ENCODE assay signal across 20 cellular contexts in genomic region chr10:4003348-4003973, GRCh38.
"Had no signal": no experiment of that assay in that cellular context is flagged by ENCODE, and none has a peak within 500 bp of the region (broad histone marks: within the 10 kb centered on the region; RNA-seq: fewer than 3 reads in every experiment).

No MANE protein-coding gene starts in this region.

- ATAC-seq: natural killer cell treated with Interleukin-12 subunit alpha and Interleukin-12 subunit beta and Interleukin-15 and Interleukin-18, amount 100 ng/mL, for 72 hours; right cardiac atrium had no signal

- H3K4me1 ChIP-seq: stomach had no signal

- H3K27me3 ChIP-seq: brain microvascular endothelial cell, stomach had no signal

- H3K27ac Mint-ChIP-seq: activated naive CD8-positive, alpha-beta T cell treated with anti-CD3 and anti-CD28 coated beads, Interleukin-2, amount 10 ng/mL, durations not matched to agents 7 days and 5 days; progenitor cell of endocrine pancreas had no signal

- H3K4me3 Mint-ChIP-seq: activated naive CD8-positive, alpha-beta T cell treated with anti-CD3 and anti-CD28 coated beads, Interleukin-2, amount 10 ng/mL, durations not matched to agents 7 days and 5 days; natural killer cell treated with Interleukin-12 subunit alpha and Interleukin-12 subunit beta and Interleukin-15 and Interleukin-18, amount 100 ng/mL, for 72 hours had no signal

- H3K27ac ChIP-seq: brain microvascular endothelial cell, stomach, thoracic aorta had no signal

- FAIRE-seq: endothelial cell of umbilical vein, small intestine had no signal

- H3K27me3 Mint-ChIP-seq: activated naive CD8-positive, alpha-beta T cell treated with anti-CD3 and anti-CD28 coated beads, Interleukin-2, amount 10 ng/mL, durations not matched to agents 7 days and 5 days; natural killer cell treated with Interleukin-12 subunit alpha and Interleukin-12 subunit beta and Interleukin-15 and Interleukin-18, amount 100 ng/mL, for 72 hours had no signal

- H3K9me3 ChIP-seq: stomach, thoracic aorta had no signal

- H3K4me3 ChIP-seq: stomach, thoracic aorta had no signal

- DNase-seq: activated CD4-positive, alpha-beta T cell treated with anti-CD3 and anti-CD28 coated beads, Interleukin-2, amount 50 U/mL, for 1 hour; activated CD8-positive, alpha-beta memory T cell treated with anti-CD3 and anti-CD28 coated beads for 24 hours; activated naive CD4-positive, alpha-beta T cell; activated naive CD8-positive, alpha-beta T cell treated with anti-CD3 and anti-CD28 coated beads, Interleukin-2, amount 10 ng/mL, durations not matched to agents 7 days and 5 days; anterior cingulate cortex; brain microvascular endothelial cell; cortex of kidney; effector CD4-positive, alpha-beta T cell; foreskin fibroblast; hippocampal formation; kidney glomerular epithelial cell; occipital lobe; right cardiac atrium; small intestine; stomach; T-helper 9 cell had no signal

- H3K9me3 Mint-ChIP-seq: natural killer cell treated with Interleukin-12 subunit alpha and Interleukin-12 subunit beta and Interleukin-15 and Interleukin-18, amount 100 ng/mL, for 72 hours had no signal

- H3K36me3 ChIP-seq: brain microvascular endothelial cell, stomach, thoracic aorta had no signal
